Comparison of ENCODE assay signal across 9 cellular contexts in genomic region chr19:7326105-7326877, GRCh38. TPM values are rescaled to one million over a fixed set of nuclear protein-coding genes. Genes with fewer than 3 reads are reported as not detected.
DNase-seq lines count a peak whose midpoint lies in the region; ATAC-seq and TF ChIP-seq lines count a peak whose summit lies in the region.
"Had no signal": no experiment of that assay in that cellular context is flagged by ENCODE, and none has a peak within 500 bp of the region (broad histone marks: within the 10 kb centered on the region; RNA-seq: fewer than 3 reads in every experiment).

No MANE protein-coding gene starts in this region.

- TF ChIP-seq CTCF in HCT116 (IDR thresholded peaks at IDR 0.05 in 2 of 3, conservative IDR thresholded peaks at IDR 0.05 in 1 of 3; ENCODE audit: borderline replicate concordance in 1 of 3, insufficient read depth in 1 of 3, low read depth in 2 of 3, low read length in 2 of 3) = peak; percentile 27 to 62 (median 60); a peak in 5 of 6 replicates
- TF ChIP-seq CTCF in smooth muscle cell (IDR thresholded peaks at IDR 0.05; ENCODE audit: borderline replicate concordance, insufficient read depth, poor library complexity, severe bottlenecking) = no peak

- H3K36me3 ChIP-seq in HCT116 (ENCODE audit: control insufficient read depth in 1 of 2, insufficient read depth in 2 of 2, low read length in 2 of 2) = no peaks in the 10 kb centered on the region
- no peaks in the 10 kb centered on the region for H3K36me3 ChIP-seq in iPS DF 6.9 (ENCODE audit: control insufficient read depth, insufficient read depth, low read length)
- H3K36me3 ChIP-seq in smooth muscle cell (ENCODE audit: low read depth) = no peaks in the 10 kb centered on the region
- H3K36me3 ChIP-seq: pancreas had no signal

- intact Hi-C loops in HCT116 (cut with micrococcal nuclease) = no loop called here

- no peaks in the 10 kb centered on the region for H3K27me3 ChIP-seq in HCT116 (ENCODE audit: insufficient read depth, low read length)
- H3K27me3 ChIP-seq in iPS DF 6.9 (ENCODE audit: control insufficient read depth, insufficient read depth, low read length) = no peaks in the 10 kb centered on the region
- no peaks in the 10 kb centered on the region for H3K27me3 ChIP-seq in smooth muscle cell (ENCODE audit: low read depth)
- H3K27me3 ChIP-seq: pancreas had no signal

- no peaks in the 10 kb centered on the region for H3K4me1 ChIP-seq in HCT116 (ENCODE audit: control insufficient read depth in 1 of 2, insufficient read depth in 2 of 2, low read length in 2 of 2)
- no peaks in the 10 kb centered on the region for H3K4me1 ChIP-seq in iPS DF 6.9 (ENCODE audit: control insufficient read depth, insufficient read depth, low read length)
- no peaks in the 10 kb centered on the region for H3K4me1 ChIP-seq in smooth muscle cell (ENCODE audit: low read depth)

- no peak overlapping the region for H2AFZ ChIP-seq in HCT116 (ENCODE audit: low read depth, low read length, poor library complexity, severe bottlenecking)
- no peak overlapping the region for H2AFZ ChIP-seq in smooth muscle cell (ENCODE audit: low read depth)

- POLR2A ChIA-PET in HCT116 (lab: Charles Lee) = interaction anchor here (0.6 kb wide), 1 partner anchor 425 kb away, joined by 3 read pairs; no protein-coding TSS in a partner anchor

- H3K4me2 ChIP-seq in HCT116 (ENCODE audit: low read length) = no peak overlapping the region
- no peak overlapping the region for H3K4me2 ChIP-seq in smooth muscle cell

- no TSS peak for BruUV-seq in HCT116 (replicated peaks; lab: Mats Ljungman, UMichigan)

- H3K79me2 ChIP-seq in HCT116 (ENCODE audit: insufficient read depth, low read length) (no peaks in the 10 kb centered on the region), smooth muscle cell (ENCODE audit: low read depth) (no peaks in the 10 kb centered on the region)

- no peaks in the 10 kb centered on the region for H3K9me2 ChIP-seq in HCT116 (ENCODE audit: insufficient read depth)

- H4K20me1 ChIP-seq in HCT116 (ENCODE audit: insufficient read depth) = no peaks in the 10 kb centered on the region
- H4K20me1 ChIP-seq in smooth muscle cell (ENCODE audit: low read depth) = no peaks in the 10 kb centered on the region

- RAD21 ChIA-PET in HCT116 (lab: Charles Lee; ENCODE audit: low non-redundant PET in 1 of 2, low total read pairs in 2 of 2, uncharacterized antibody in 2 of 2, unreplicated experiment in 2 of 2) = no interaction called here

- CTCF ChIA-PET in HCT116 (lab: Charles Lee) = interaction anchor here (1.2 kb wide), 1 partner anchor 28 kb away, joined by 5 read pairs; no protein-coding TSS in a partner anchor

- H3K9me3 ChIP-seq in HCT116 (ENCODE audit: control insufficient read depth in 1 of 2, insufficient read depth in 1 of 2, low read depth in 1 of 2, low read length in 2 of 2) (no peaks in the 10 kb centered on the region), iPS DF 6.9 (ENCODE audit: control insufficient read depth, insufficient read depth, low read length) (no peaks in the 10 kb centered on the region), smooth muscle cell (replicated peaks; ENCODE audit: low read depth) (no peaks in the 10 kb centered on the region)
- H3K9me3 ChIP-seq: pancreas had no signal

- WGBS in iPS DF 6.9 (ENCODE audit: insufficient coverage, insufficient read length) = no CpG with 5 or more reads among the region's 10 CpGs
- WGBS in smooth muscle cell (ENCODE audit: low lambda C conversion rate) = 64% methylated on average over 10 of the region's 10 CpGs

- H3F3A ChIP-seq in smooth muscle cell (ENCODE audit: low read depth) = no peaks in the 10 kb centered on the region

- H3K9ac ChIP-seq in HCT116 (ENCODE audit: low read length) = no peak overlapping the region
- H3K9ac ChIP-seq in smooth muscle cell (ENCODE audit: low read depth) = no peak overlapping the region

- H3K4me3 ChIP-seq in HCT116 (replicated peaks in 1 of 2; ENCODE audit: low read depth in 1 of 2, low read length in 2 of 2) = no peak overlapping the region
- H3K4me3 ChIP-seq in iPS DF 6.9 (ENCODE audit: low read length) = no peak overlapping the region
- no peak overlapping the region for H3K4me3 ChIP-seq in smooth muscle cell
- H3K4me3 ChIP-seq: pancreas had no signal

- H3K27ac ChIP-seq in HCT116 (ENCODE audit: low read depth, low read length) (no peak overlapping the region), iPS DF 6.9 (ENCODE audit: low read length) (no peak overlapping the region), smooth muscle cell (ENCODE audit: low read depth) (no peak overlapping the region)
- H3K27ac ChIP-seq: pancreas had no signal

- TF ChIP-seq POLR2A in HCT116 (IDR thresholded peaks at IDR 0.05; ENCODE audit: borderline replicate concordance, extremely low read depth, insufficient read depth, insufficient read length) = no peak

- DNase-seq in CD1c-positive myeloid dendritic cell (ENCODE audit: extremely low spot score) (peak; percentile 41), HCT116 (ENCODE audit: low read depth, low spot score) (peak; percentile 39), iPS DF 6.9 (ENCODE audit: low read depth, low spot score) (peak; percentile 81), smooth muscle cell (lab: John Stamatoyannopoulos, UW; ENCODE audit: unreplicated experiment) (no peak), NCI-H1048 (lab: John Stamatoyannopoulos, UW) (no peak)
- DNase-seq in activated CD4-positive, alpha-beta T cell treated with anti-CD3 and anti-CD28 coated beads, Interleukin-2, amount 50 U/mL, for 1 hour = peak; percentile 29

- TF ChIP-seq RAD21 in HCT116 (IDR thresholded peaks at IDR 0.05; ENCODE audit: low read depth) = peak; percentile 44

- ATAC-seq in HCT116 (peak; percentile 64), GM21360 (IDR thresholded peaks at IDR 0.05; ENCODE audit: unreplicated experiment) (no peak), GM21528 (IDR thresholded peaks at IDR 0.05; ENCODE audit: low FRiP score, unreplicated experiment) (no peak)

TF ChIP-seq in HCT116, 20 proteins besides CTCF, POLR2A, EP300 and RAD21:
- TF ChIP-seq, protein P1, sequence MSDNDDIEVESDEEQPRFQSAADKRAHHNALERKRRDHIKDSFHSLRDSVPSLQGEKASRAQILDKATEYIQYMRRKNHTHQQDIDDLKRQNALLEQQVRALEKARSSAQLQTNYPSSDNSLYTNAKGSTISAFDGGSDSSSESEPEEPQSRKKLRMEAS (IDR thresholded peaks at IDR 0.05) = no peak

RNA-seq across cellular contexts. Expression of gene ARHGEF18, which starts 22.4 kb away (rescaled TPM):
- total RNA-seq in HCT116 (2021; ENCODE audit: unreplicated experiment) (32.2 TPM), smooth muscle cell (18.0 and 24.0 TPM in 2 replicates)
- 19.9 and 23.9 TPM in 2 replicates for polyA plus RNA-seq in HCT116 (2012)
- 18.8 and 26.0 TPM in 2 replicates for polyA plus RNA-seq in smooth muscle cell

RNA-seq across cellular contexts. Expression of gene INSR, which starts 32.1 kb away (rescaled TPM):
- total RNA-seq in HCT116 (2021; ENCODE audit: unreplicated experiment) = 25.4 TPM
- polyA plus RNA-seq in HCT116 (2012) = 13.2 and 14.1 TPM in 2 replicates
- total RNA-seq in smooth muscle cell = 8.5 and 12.7 TPM in 2 replicates
- 2.8 and 3.9 TPM in 2 replicates for polyA plus RNA-seq in smooth muscle cell

Comparison
In these comparisons a context has a peak if more than half of its experiments do, and no peak if none do; other contexts are left out.
1. DNase-seq: peak in CD1c-positive myeloid dendritic cell (single experiment), HCT116 (single experiment), activated CD4-positive, alpha-beta T cell treated with anti-CD3 and anti-CD28 coated beads, Interleukin-2, amount 50 U/mL, for 1 hour (single experiment) and iPS DF 6.9 (single experiment); none in smooth muscle cell (single experiment) and NCI-H1048 (single experiment).